ENCODE assay signal across 1 cellular context in genomic region chr1:6621429-6622391, GRCh38.
TF ChIP-seq lines count a peak whose summit lies in the region.

No MANE protein-coding gene starts in this region.

TF ChIP-seq in K562, 482 proteins besides CTCF, POLR2A, EP300 and RAD21:
- TF ChIP-seq ZNF766 (CRISPR knock-in tag; conservative IDR thresholded peaks at IDR 0.05) (no peak), ZNF77 (CRISPR knock-in tag; IDR thresholded peaks at IDR 0.05) (no peak), ZKSCAN1 (IDR thresholded peaks at IDR 0.05; ENCODE audit: low read depth, low read length) (no peak), POLR2G (IDR thresholded peaks at IDR 0.05; ENCODE audit: low read depth, low read length) (peak; percentile 55), NR4A1 (CRISPR knock-in tag; IDR thresholded peaks at IDR 0.05) (no peak), NR4A1 (tag; IDR thresholded peaks at IDR 0.05) (no peak), CBFB (CRISPR knock-in tag; IDR thresholded peaks at IDR 0.05) (no peak), RBM22 (IDR thresholded peaks at IDR 0.05; ENCODE audit: low read depth, low read length, poor library complexity, severe bottlenecking) (peak; percentile 28), ELF1 (tag; IDR thresholded peaks at IDR 0.05) (no peak), RBFOX2 (IDR thresholded peaks at IDR 0.05; ENCODE audit: low read depth, low read length) (peak; percentile 33; the same call in 1 of the 2 replicates), TFAM (CRISPR knock-in tag; conservative IDR thresholded peaks at IDR 0.05) (no peak), EGR1 (conservative IDR thresholded peaks at IDR 0.05) (no peak), NFIC (IDR thresholded peaks at IDR 0.05) (peak; percentile 71)
- TF ChIP-seq, protein P1, sequence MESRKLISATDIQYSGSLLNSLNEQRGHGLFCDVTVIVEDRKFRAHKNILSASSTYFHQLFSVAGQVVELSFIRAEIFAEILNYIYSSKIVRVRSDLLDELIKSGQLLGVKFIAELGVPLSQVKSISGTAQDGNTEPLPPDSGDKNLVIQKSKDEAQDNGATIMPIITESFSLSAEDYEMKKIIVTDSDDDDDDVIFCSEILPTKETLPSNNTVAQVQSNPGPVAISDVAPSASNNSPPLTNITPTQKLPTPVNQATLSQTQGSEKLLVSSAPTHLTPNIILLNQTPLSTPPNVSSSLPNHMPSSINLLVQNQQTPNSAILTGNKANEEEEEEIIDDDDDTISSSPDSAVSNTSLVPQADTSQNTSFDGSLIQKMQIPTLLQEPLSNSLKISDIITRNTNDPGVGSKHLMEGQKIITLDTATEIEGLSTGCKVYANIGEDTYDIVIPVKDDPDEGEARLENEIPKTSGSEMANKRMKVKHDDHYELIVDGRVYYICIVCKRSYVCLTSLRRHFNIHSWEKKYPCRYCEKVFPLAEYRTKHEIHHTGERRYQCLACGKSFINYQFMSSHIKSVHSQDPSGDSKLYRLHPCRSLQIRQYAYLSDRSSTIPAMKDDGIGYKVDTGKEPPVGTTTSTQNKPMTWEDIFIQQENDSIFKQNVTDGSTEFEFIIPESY (CRISPR knock-in tag; IDR thresholded peaks at IDR 0.05), result peak; percentile 63; the same call in 1 of the 2 replicates
- TF ChIP-seq, protein P2, sequence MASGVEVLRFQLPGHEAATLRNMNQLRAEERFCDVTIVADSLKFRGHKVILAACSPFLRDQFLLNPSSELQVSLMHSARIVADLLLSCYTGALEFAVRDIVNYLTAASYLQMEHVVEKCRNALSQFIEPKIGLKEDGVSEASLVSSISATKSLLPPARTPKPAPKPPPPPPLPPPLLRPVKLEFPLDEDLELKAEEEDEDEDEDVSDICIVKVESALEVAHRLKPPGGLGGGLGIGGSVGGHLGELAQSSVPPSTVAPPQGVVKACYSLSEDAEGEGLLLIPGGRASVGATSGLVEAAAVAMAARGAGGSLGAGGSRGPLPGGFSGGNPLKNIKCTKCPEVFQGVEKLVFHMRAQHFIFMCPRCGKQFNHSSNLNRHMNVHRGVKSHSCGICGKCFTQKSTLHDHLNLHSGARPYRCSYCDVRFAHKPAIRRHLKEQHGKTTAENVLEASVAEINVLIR (CRISPR knock-in tag; IDR thresholded peaks at IDR 0.05), result no peak
